13 cellular contexts compared by ENCODE assay signal in the genomic region with DNA sequence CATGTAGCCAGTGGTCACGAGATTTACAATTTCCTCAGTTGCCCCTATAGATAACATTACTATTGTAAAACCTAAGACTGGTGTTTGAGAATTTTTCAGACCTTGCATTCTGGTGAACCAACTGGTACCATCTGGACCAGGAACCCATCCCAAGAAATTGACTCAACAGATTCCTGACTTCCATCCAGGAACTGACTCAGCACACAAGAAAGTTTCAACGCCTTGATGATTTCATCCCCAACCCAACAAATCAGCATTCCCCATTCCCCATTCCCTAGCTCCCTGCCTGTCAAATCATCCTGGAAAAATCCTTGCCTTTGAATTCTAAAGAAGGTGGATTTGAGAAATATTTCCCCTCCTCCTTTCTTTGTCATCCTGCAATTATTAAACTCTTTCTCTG.
DNase-seq lines count a peak whose midpoint lies in the region; ATAC-seq and TF ChIP-seq lines count a peak whose summit lies in the region.
"Had no signal": no experiment of that assay in that cellular context is flagged by ENCODE, and none has a peak within 500 bp of the region (broad histone marks: within the 10 kb centered on the region; RNA-seq: fewer than 3 reads in every experiment).

No MANE protein-coding gene starts in this region.

- H3K4me1 Mint-ChIP-seq in endodermal cell: peaks cover 15% of the 10 kb centered on the region

- ATAC-seq in HG03159 (IDR thresholded peaks at IDR 0.05; ENCODE audit: unreplicated experiment): no peak
- ATAC-seq in GM21717 (IDR thresholded peaks at IDR 0.05; ENCODE audit: unreplicated experiment): no peak

- H3K4me3 Mint-ChIP-seq in endodermal cell: no peak overlapping the region

- no peak overlapping the region for H3K9ac ChIP-seq in endodermal cell (ENCODE audit: extremely low read depth, low read length, poor library complexity, severe bottlenecking)

- 93 to 100% methylated on average over 1 to 2 of the region's 2 CpGs for WGBS in endodermal cell (ENCODE audit: insufficient coverage in 1 of 2, insufficient read length in 1 of 2), 2 experiments

- H3K27me3 ChIP-seq in endodermal cell (ENCODE audit: control insufficient read depth, insufficient read depth, low read length, poor library complexity, severe bottlenecking): no peaks in the 10 kb centered on the region

- H3K27me3 Mint-ChIP-seq in endodermal cell (ENCODE audit: insufficient read depth): no peaks in the 10 kb centered on the region

- peak overlapping the region; percentile 67 for H3K4me3 ChIP-seq in endodermal cell (ENCODE audit: low read length)
- H3K4me3 ChIP-seq: uterus had no signal

- H3K36me3 Mint-ChIP-seq in endodermal cell (ENCODE audit: low read depth): no peaks in the 10 kb centered on the region

- no peaks in the 10 kb centered on the region for H3K36me3 ChIP-seq in endodermal cell (ENCODE audit: control insufficient read depth, insufficient read depth, low read length)

- peaks cover 13% of the 10 kb centered on the region for H3K9me3 ChIP-seq in endodermal cell (ENCODE audit: control insufficient read depth, low read length)
- H3K9me3 ChIP-seq: uterus had no signal

- no peak for TF ChIP-seq CTCF in endodermal cell (conservative IDR thresholded peaks at IDR 0.05)

- no peak overlapping the region for H3K27ac Mint-ChIP-seq in endodermal cell

- peaks cover 9% of the 10 kb centered on the region for H3K9me3 Mint-ChIP-seq in endodermal cell

- H3K4me1 ChIP-seq in endodermal cell (ENCODE audit: control insufficient read depth, insufficient read depth, low read length): peaks cover 9% of the 10 kb centered on the region
- H3K4me1 ChIP-seq: uterus had no signal

- H3K27ac ChIP-seq in endodermal cell (ENCODE audit: low read depth, low read length): no peak overlapping the region
- H3K27ac ChIP-seq: C4-2B, uterus had no signal

- peak; percentile 21 for DNase-seq in Daoy (ENCODE audit: low read depth)
- peak; percentile 21 for DNase-seq in NCI-H446 treated with DMSO at 0.1 percent for 48 hours (lab: John Stamatoyannopoulos, UW)
- DNase-seq in endodermal cell: no peak
- peak; percentile 31 for DNase-seq in non-pigmented ciliary epithelial cell (ENCODE audit: low read depth)
- no peak for DNase-seq in HCEC 1CT
- DNase-seq in Ammon's horn (ENCODE audit: low spot score): no peak
- DNase-seq: activated CD4-positive, alpha-beta T cell treated with anti-CD3 and anti-CD28 coated beads for 48 hours; activated T-cell treated with anti-CD3 and anti-CD28 coated beads, Interleukin-2, amount 50 U/mL, for 1 hour; stimulated activated CD4-positive, alpha-beta T cell treated with anti-CD3 and anti-CD28 coated beads, Interleukin-4, amount 100 ng/mL, for 1 hour; uterus had no signal

Comparison
In these comparisons a context has a peak if more than half of its experiments do, and no peak if none do; other contexts are left out.
1. DNase-seq: peak in Daoy (single experiment), NCI-H446 treated with DMSO at 0.1 percent for 48 hours (single experiment) and non-pigmented ciliary epithelial cell (single experiment); none in endodermal cell (single experiment), HCEC 1CT (single experiment) and Ammon's horn (single experiment).